ENCODE assay signal across 1 cellular context in genomic region chr3:27623085-27623753, GRCh38.
TF ChIP-seq lines count a peak whose summit lies in the region.

No MANE protein-coding gene starts in this region.

TF ChIP-seq in HepG2, 621 proteins besides CTCF, POLR2A, EP300 and RAD21 (continued from another document):
- no peak for TF ChIP-seq ZBTB40 (IDR thresholded peaks at IDR 0.05)
- no peak for TF ChIP-seq ZBTB40 (CRISPR knock-in tag; IDR thresholded peaks at IDR 0.05)
- no peak for TF ChIP-seq IRX3 (CRISPR knock-in tag; IDR thresholded peaks at IDR 0.05; ENCODE audit: borderline replicate concordance, low read depth)
- TF ChIP-seq HMGXB3 (CRISPR knock-in tag; IDR thresholded peaks at IDR 0.05; ENCODE audit: borderline replicate concordance) = 0 out of 2 replicates have a peak, but pooled peaks have one; percentile 52
